ENCODE assay signal across 12 cellular contexts in genomic region chr7:150357771-150358427, GRCh38. TPM values are rescaled to one million over a fixed set of nuclear protein-coding genes. Genes with fewer than 3 reads are reported as not detected.
DNase-seq lines count a peak whose midpoint lies in the region; ATAC-seq and TF ChIP-seq lines count a peak whose summit lies in the region.
"Had no signal": no experiment of that assay in that cellular context is flagged by ENCODE, and none has a peak within 500 bp of the region (broad histone marks: within the 10 kb centered on the region; RNA-seq: fewer than 3 reads in every experiment).

No MANE protein-coding gene starts in this region.

- H3K4me1 Mint-ChIP-seq in activated T-cell treated with anti-CD3 and anti-CD28 coated beads, Interleukin-2, amount 50 U/mL, for 72 hours (ENCODE audit: low read depth), result peaks cover 47% of the 10 kb centered on the region
- H3K4me1 Mint-ChIP-seq in stimulated activated memory B cell treated with anti-CD40 and anti-IgM and Interleukin-4, amounts not matched to agents 10 μg/mL and 1 μg/mL and 100 μg/mL, for 72 hours, result peaks cover 41% of the 10 kb centered on the region

- peaks cover 0 to 29% (median 9%) of the 10 kb centered on the region in 4 donors for H3K4me1 ChIP-seq in stomach

- TF ChIP-seq POLR2A in stomach (IDR thresholded peaks at IDR 0.05), result no peak

- peak overlapping the region; percentile 78 for H3K27ac Mint-ChIP-seq in activated T-cell treated with anti-CD3 and anti-CD28 coated beads, Interleukin-2, amount 50 U/mL, for 72 hours
- peak overlapping the region; percentile 80 for H3K27ac Mint-ChIP-seq in stimulated activated memory B cell treated with anti-CD40 and anti-IgM and Interleukin-4, amounts not matched to agents 10 μg/mL and 1 μg/mL and 100 μg/mL, for 72 hours

- H3K27me3 Mint-ChIP-seq in activated T-cell treated with anti-CD3 and anti-CD28 coated beads, Interleukin-2, amount 50 U/mL, for 72 hours (ENCODE audit: low read depth), result no peaks in the 10 kb centered on the region
- no peaks in the 10 kb centered on the region for H3K27me3 Mint-ChIP-seq in stimulated activated memory B cell treated with anti-CD40 and anti-IgM and Interleukin-4, amounts not matched to agents 10 μg/mL and 1 μg/mL and 100 μg/mL, for 72 hours

- peak overlapping the region; percentile 72 to 78 for H3K4me3 Mint-ChIP-seq in activated T-cell treated with anti-CD3 and anti-CD28 coated beads, Interleukin-2, amount 50 U/mL, for 72 hours
- no peak overlapping the region for H3K4me3 Mint-ChIP-seq in stimulated activated memory B cell treated with anti-CD40 and anti-IgM and Interleukin-4, amounts not matched to agents 10 μg/mL and 1 μg/mL and 100 μg/mL, for 72 hours
- H3K4me3 Mint-ChIP-seq: dendritic cell treated with granulocyte-macrophage colony-stimulating factor and Interleukin-4, amounts not matched to agents 40 ng/mL and 50 ng/mL, for 4 days had no signal

- peaks cover 3 to 5% of the 10 kb centered on the region in 2 donors for H3K36me3 Mint-ChIP-seq in activated T-cell treated with anti-CD3 and anti-CD28 coated beads, Interleukin-2, amount 50 U/mL, for 72 hours (ENCODE audit: insufficient read depth in 2 of 2)
- no peaks in the 10 kb centered on the region for H3K36me3 Mint-ChIP-seq in stimulated activated memory B cell treated with anti-CD40 and anti-IgM and Interleukin-4, amounts not matched to agents 10 μg/mL and 1 μg/mL and 100 μg/mL, for 72 hours

- H3K9me3 ChIP-seq in stomach, result no peaks in the 10 kb centered on the region
- H3K9me3 ChIP-seq: BE2C, thyroid gland had no signal

- no peak for TF ChIP-seq EP300 in stomach (IDR thresholded peaks at IDR 0.05)

- 81 to 83% (median 83%) methylated on average over 13 of the region's 13 CpGs for WGBS in stomach, 5 donors

- peak; percentile 22 for DNase-seq in activated T-cell treated with anti-CD3 and anti-CD28 coated beads, Interleukin-2, amount 50 U/mL, for 1 hour
- no peak for DNase-seq in activated T-cell treated with anti-CD3 and anti-CD28 coated beads, Interleukin-2, amount 50 U/mL, for 48 hours
- peak; percentile 32 to 34 for DNase-seq in activated T-cell treated with anti-CD3 and anti-CD28 coated beads, Interleukin-2, amount 50 U/mL, for 72 hours
- DNase-seq in stomach (no peak), germinal center (ENCODE audit: low spot score) (no peak)
- DNase-seq: BE2C had no signal

- no peaks in the 10 kb centered on the region for H3K27me3 ChIP-seq in stomach
- H3K27me3 ChIP-seq: BE2C, thyroid gland had no signal

- no peak for TF ChIP-seq CTCF in stomach (IDR thresholded peaks at IDR 0.05)

- peak; percentile 11 for ATAC-seq in HG03432 (IDR thresholded peaks at IDR 0.05; ENCODE audit: unreplicated experiment)
- ATAC-seq in activated T-cell treated with anti-CD3 and anti-CD28 coated beads, Interleukin-2, amount 50 U/mL, for 72 hours (replicated peaks in 1 of 2), result peak; percentile 52 to 61
- peak; percentile 39 for ATAC-seq in stimulated activated memory B cell treated with anti-CD40 and anti-IgM and Interleukin-4, amounts not matched to agents 10 μg/mL and 1 μg/mL and 100 μg/mL, for 72 hours
- no peak for ATAC-seq in GM21528 (IDR thresholded peaks at IDR 0.05; ENCODE audit: low FRiP score, unreplicated experiment)

- H3K27ac ChIP-seq in stomach, result no peak overlapping the region
- H3K27ac ChIP-seq: thyroid gland, VCaP had no signal

- intact Hi-C loops in stomach (cut with DNase I; ENCODE audit: low total_unique reads), result no loop called here

- H3K9me3 Mint-ChIP-seq in activated T-cell treated with anti-CD3 and anti-CD28 coated beads, Interleukin-2, amount 50 U/mL, for 72 hours, result peaks cover 3 to 4% of the 10 kb centered on the region in 2 donors
- H3K9me3 Mint-ChIP-seq in stimulated activated memory B cell treated with anti-CD40 and anti-IgM and Interleukin-4, amounts not matched to agents 10 μg/mL and 1 μg/mL and 100 μg/mL, for 72 hours, result peaks cover 6% of the 10 kb centered on the region
- H3K9me3 Mint-ChIP-seq: dendritic cell treated with granulocyte-macrophage colony-stimulating factor and Interleukin-4, amounts not matched to agents 40 ng/mL and 50 ng/mL, for 4 days had no signal

- no peak overlapping the region for H3K4me3 ChIP-seq in stomach
- H3K4me3 ChIP-seq: thyroid gland had no signal

- no peaks in the 10 kb centered on the region for H3K36me3 ChIP-seq in stomach
- H3K36me3 ChIP-seq: BE2C, thyroid gland had no signal

RNA-seq across cellular contexts. Expression of gene REPIN1, which starts 10.7 kb away (rescaled TPM):
- 10 to 100 TPM; 53.6 to 73.7 TPM for total RNA-seq in activated T-cell treated with anti-CD3 and anti-CD28 coated beads, Interleukin-2, amount 50 U/mL, for 72 hours
- total RNA-seq in stomach, result 100 to 1,000 TPM in 3 of 5 donors, 10 to 100 TPM in 2; 44.2 to 298 (median 104) TPM
- polyA plus RNA-seq in stomach, result 10 to 100 TPM; 35.9 to 41.5 (median 36.4) TPM

RNA-seq across cellular contexts. Expression of gene RARRES2, which starts 16.5 kb away (rescaled TPM):
- total RNA-seq in activated T-cell treated with anti-CD3 and anti-CD28 coated beads, Interleukin-2, amount 50 U/mL, for 72 hours, result not detected
- 100 to 1,000 TPM in 1 of 5 donors, 10 to 100 TPM in 4; 33.5 to 244 (median 70.9) TPM for total RNA-seq in stomach
- polyA plus RNA-seq in stomach, result 100 to 1,000 TPM; 161 to 232 (median 197) TPM

RNA-seq across cellular contexts. Expression of gene ZNF775, which starts 21.2 kb away (rescaled TPM):
- 1 to 10 TPM; 6.5 to 8.2 TPM for total RNA-seq in activated T-cell treated with anti-CD3 and anti-CD28 coated beads, Interleukin-2, amount 50 U/mL, for 72 hours
- 10 to 100 TPM in 2 of 5 donors, 1 to 10 TPM in 1, not detected in 2; 2.0 to 17.0 (median 14.8) TPM for total RNA-seq in stomach
- 1 to 10 TPM; 1.8 to 2.6 (median 2.4) TPM for polyA plus RNA-seq in stomach

RNA-seq across cellular contexts. Expression of gene ACTR3C, which starts 34.6 kb away (rescaled TPM):
- total RNA-seq in activated T-cell treated with anti-CD3 and anti-CD28 coated beads, Interleukin-2, amount 50 U/mL, for 72 hours, result 10 to 100 TPM in 1 of 2 donors, 1 to 10 TPM in 1; 6.3 to 13.0 TPM
- 10 to 100 TPM in 3 of 5 donors, 1 to 10 TPM in 2; 2.3 to 68.7 (median 16.2) TPM for total RNA-seq in stomach
- polyA plus RNA-seq in stomach, result 10 to 100 TPM in 1 of 3 donors, 1 to 10 TPM in 2; 3.1 to 10.1 (median 7.0) TPM

RNA-seq across cellular contexts. Expression of gene LRRC61, which starts 34.7 kb away (rescaled TPM):
- total RNA-seq in activated T-cell treated with anti-CD3 and anti-CD28 coated beads, Interleukin-2, amount 50 U/mL, for 72 hours, result 10 to 100 TPM; 37.1 to 37.3 TPM
- total RNA-seq in stomach, result 10 to 100 TPM in 3 of 5 donors, not detected in 2; 11.6 to 15.9 (median 14.2) TPM
- 1 to 10 TPM; 5.6 to 7.6 (median 7.4) TPM for polyA plus RNA-seq in stomach

Comparison
In these comparisons a context has a peak if more than half of its experiments do, and no peak if none do; other contexts are left out.
1. DNase-seq: peak in activated T-cell treated with anti-CD3 and anti-CD28 coated beads, Interleukin-2, amount 50 U/mL, for 1 hour (single experiment) and activated T-cell treated with anti-CD3 and anti-CD28 coated beads, Interleukin-2, amount 50 U/mL, for 72 hours (2 of 2); none in activated T-cell treated with anti-CD3 and anti-CD28 coated beads, Interleukin-2, amount 50 U/mL, for 48 hours (0 of 2), stomach (single experiment) and germinal center (single experiment).
2. RNA of gene RARRES2, which starts 16.5 kb away (total RNA-seq): 33.5 to 244 TPM in stomach; not detected in activated T-cell treated with anti-CD3 and anti-CD28 coated beads, Interleukin-2, amount 50 U/mL, for 72 hours; every median in the first group is over 10 times any median in the second.